ENCODE assay signal across 14 cellular contexts in the genomic region with DNA sequence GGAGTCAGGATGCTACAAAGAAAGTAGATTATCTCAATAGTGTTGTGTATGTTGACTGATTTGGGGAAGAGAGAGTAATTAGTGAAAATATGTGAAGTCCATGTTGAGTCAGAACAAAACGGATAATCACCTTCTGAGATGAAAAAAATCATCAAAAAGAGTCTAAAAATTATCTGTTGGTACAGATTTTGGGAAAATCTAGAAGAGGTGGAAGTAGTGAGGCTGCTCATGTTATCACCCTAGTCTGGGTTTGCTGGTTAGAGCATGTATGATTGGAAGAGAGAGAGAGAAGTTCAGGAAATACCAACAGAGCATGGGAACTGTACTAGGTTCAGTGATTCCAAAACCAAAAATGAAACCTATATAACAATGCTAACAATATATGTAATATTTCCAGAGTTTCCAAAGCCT.
A peak's percentile ranks its signal among the peaks of the same experiment; 100 is the strongest.
DNase-seq lines count a peak whose midpoint lies in the region; ATAC-seq lines count a peak whose summit lies in the region.
"Had no signal": no experiment of that assay in that cellular context is flagged by ENCODE, and none has a peak within 500 bp of the region (broad histone marks: within the 10 kb centered on the region; RNA-seq: fewer than 3 reads in every experiment).

No MANE protein-coding gene starts in this region.

- peaks cover 26% of the 10 kb centered on the region for H3K4me1 Mint-ChIP-seq in memory B cell

- no peaks in the 10 kb centered on the region for H3K9me3 Mint-ChIP-seq in memory B cell

- peaks cover 11% of the 10 kb centered on the region for H3K36me3 Mint-ChIP-seq in memory B cell

- peak; percentile 63 for ATAC-seq in GM18868 (IDR thresholded peaks at IDR 0.05; ENCODE audit: unreplicated experiment)
- ATAC-seq in GM21390 (IDR thresholded peaks at IDR 0.05; ENCODE audit: unreplicated experiment): peak; percentile 64
- peak; percentile 60 for ATAC-seq in HG03095 (IDR thresholded peaks at IDR 0.05; ENCODE audit: unreplicated experiment)
- peak; percentile 63 for ATAC-seq in memory B cell (ENCODE audit: low read depth)
- ATAC-seq: sciatic nerve had no signal

- peak overlapping the region; percentile 51 for H3K27ac Mint-ChIP-seq in memory B cell

- DNase-seq in memory B cell (ENCODE audit: low spot score in 2 of 2) (no peak), GOT3 (lab: John Stamatoyannopoulos, UW) (no peak), NOMO-1 treated with dmso at 0.1 percent for 144 hours (lab: John Stamatoyannopoulos, UW; ENCODE audit: unreplicated experiment) (no peak), AG08395 (ENCODE audit: low spot score) (no peak)
- DNase-seq: anterior cingulate cortex, foreskin melanocyte, H7, NCI-H1092 treated with DMSO at 0.1 percent for 48 hours, NCI-H510A treated with DMSO at 0.1 percent for 48 hours, SIG-M5 had no signal

- no peaks in the 10 kb centered on the region for H3K27me3 Mint-ChIP-seq in memory B cell

- peak overlapping the region; percentile 59 for H3K4me3 Mint-ChIP-seq in memory B cell
